ENCODE assay signal across 8 cellular contexts in the genomic region with DNA sequence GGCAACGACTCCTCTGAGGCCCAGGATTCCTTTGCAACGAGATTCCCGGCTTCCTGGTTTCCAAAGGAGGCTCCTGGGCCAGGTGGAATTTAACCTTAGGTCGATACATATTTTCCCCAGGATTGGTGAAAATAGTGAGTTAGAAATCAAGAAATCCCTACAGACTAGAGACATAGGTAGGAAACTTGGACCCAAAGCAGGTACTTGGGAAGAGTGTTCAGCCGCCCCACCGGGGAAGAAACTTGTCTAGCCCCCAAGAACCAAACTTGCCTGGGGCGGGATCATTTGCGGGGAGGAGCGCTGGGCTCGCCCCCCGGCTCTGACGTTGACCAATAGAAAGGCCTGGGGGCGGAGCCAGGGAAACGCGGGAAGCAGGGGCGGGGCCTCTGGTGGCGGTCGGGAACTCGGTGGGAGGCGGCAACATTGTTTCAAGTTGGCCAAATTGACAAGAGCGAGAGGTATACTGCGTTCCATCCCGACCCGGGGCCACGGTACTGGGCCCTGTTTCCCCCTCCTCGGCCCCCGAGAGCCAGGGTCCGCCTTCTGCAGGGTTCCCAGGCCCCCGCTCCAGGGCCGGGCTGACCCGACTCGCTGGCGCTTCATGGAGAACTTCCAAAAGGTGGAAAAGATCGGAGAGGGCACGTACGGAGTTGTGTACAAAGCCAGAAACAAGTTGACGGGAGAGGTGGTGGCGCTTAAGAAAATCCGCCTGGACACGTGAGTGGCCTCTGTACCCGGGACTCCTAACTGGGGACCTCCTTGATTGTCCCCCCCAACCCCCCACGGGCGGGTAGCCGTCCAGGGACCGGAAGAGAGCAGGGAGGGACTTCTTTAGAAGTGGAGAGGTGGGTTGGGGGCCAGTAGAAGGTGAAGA. TPM values are rescaled to one million over a fixed set of nuclear protein-coding genes. Genes with fewer than 3 reads are reported as not detected.
DNase-seq lines count a peak whose midpoint lies in the region; ATAC-seq and TF ChIP-seq lines count a peak whose summit lies in the region.

CDK2 (plus strand) TSS at position 423 of the 874 bp plus-strand sequence; CDS start at position 602, 179 bp downstream.

- H3K27me3 ChIP-seq in adrenal gland: no peaks in the 10 kb centered on the region
- no peaks in the 10 kb centered on the region for H3K27me3 ChIP-seq in prostate gland (replicated peaks; ENCODE audit: insufficient read depth)

- H3K27ac ChIP-seq in adrenal gland: peak within 1 kb of the TSS in 4 of 5 donors; percentile 46 to 88 (median 66)
- H3K27ac ChIP-seq in prostate gland: peak within 1 kb of the TSS; percentile 84 to 89
- peak within 1 kb of the TSS; percentile 52 for H3K27ac ChIP-seq in urinary bladder (ENCODE audit: low read depth)

- DNase-seq in GM13977 (ENCODE audit: low spot score): peak; percentile 92
- DNase-seq in NCI-H1417 treated with DMSO at 0.1 percent for 48 hours (lab: John Stamatoyannopoulos, UW): peak; percentile 48
- peak; percentile 88 to 97 (median 92) for DNase-seq in adrenal gland
- DNase-seq in left cardiac atrium: peak; percentile 96
- DNase-seq in prostate gland (ENCODE audit: low spot score): peak; percentile 97

- H3K4me3 ChIP-seq in adrenal gland (peak within 1 kb of the TSS; percentile 21 to 77 (median 39)), prostate gland (peak within 1 kb of the TSS; percentile 67 to 74), urinary bladder (ENCODE audit: low read depth, low read length) (peak within 1 kb of the TSS; percentile 77)

- no peaks in the 10 kb centered on the region for H3K9me3 ChIP-seq in adrenal gland (replicated peaks in 1 of 3)
- H3K9me3 ChIP-seq in prostate gland: no peaks in the 10 kb centered on the region

- in situ Hi-C loops in GM13977 (cut with MboI; ENCODE audit: low pct_unique_long_range_greater_than_20kb, low sequenced_read_pairs, unreplicated experiment): no loop called here

- WGBS in adrenal gland, 4 donors: 0 to 1% (median 0%) methylated on average over 24 to 45 of the region's 45 CpGs
- under 1% methylated on average over 43 of the region's 45 CpGs for WGBS in prostate gland
- WGBS in urinary bladder: under 1% methylated on average over 45 of the region's 45 CpGs

- TF ChIP-seq POLR2A in adrenal gland (IDR thresholded peaks at IDR 0.05): peak in 1 of 2 donors; percentile 68
- peak; percentile 97 for TF ChIP-seq POLR2A in prostate gland (IDR thresholded peaks at IDR 0.05)

- no peak for TF ChIP-seq CTCF in GM13977 (IDR thresholded peaks at IDR 0.05; ENCODE audit: extremely low read depth, insufficient read depth, missing control alignments)
- no peak for TF ChIP-seq CTCF in adrenal gland (IDR thresholded peaks at IDR 0.05)
- no peak for TF ChIP-seq CTCF in prostate gland (IDR thresholded peaks at IDR 0.05)

- ATAC-seq in HG02798 (IDR thresholded peaks at IDR 0.05; ENCODE audit: poor library complexity, unreplicated experiment): peak; percentile 98
- peak; percentile 98 to 99 for ATAC-seq in left cardiac atrium

- H3K4me1 ChIP-seq in adrenal gland (replicated peaks in 1 of 2): peaks cover 6 to 11% of the 10 kb centered on the region in 2 donors
- H3K4me1 ChIP-seq in prostate gland (replicated peaks): no peaks in the 10 kb centered on the region
- no peaks in the 10 kb centered on the region for H3K4me1 ChIP-seq in urinary bladder (ENCODE audit: insufficient read depth)

- H3K36me3 ChIP-seq in adrenal gland (replicated peaks in 1 of 2) (no peaks in the 10 kb centered on the region), prostate gland (no peaks in the 10 kb centered on the region), urinary bladder (ENCODE audit: insufficient read depth) (no peaks in the 10 kb centered on the region)

- intact Hi-C loops in T-helper 1 cell treated with Interleukin-12 subunit alpha and Interleukin-12 subunit beta and Interleukin-4 antibody, amounts not matched to agents 30 ng/mL and 1 ng/mL, for 36 hours (cut with micrococcal nuclease): loop anchor here (1.0 to 2.0 kb wide), 3 partner anchors 8 to 40 kb away; partner anchors contain the start of genes DGKA and RAB5B
- intact Hi-C loops in adrenal gland (cut with DNase I): no loop called here
- intact Hi-C loops in left cardiac atrium (cut with DNase I): loop anchor here in 1 of 2 donors (5.0 kb wide), 1 partner anchor 34 kb away; the partner anchor contains the start of gene DGKA
- intact Hi-C loops in prostate gland (cut with DNase I): no loop called here

RNA-seq across cellular contexts. Expression of gene CDK2, which starts in this region (rescaled TPM):
- 82.1 and 84.4 TPM in 2 replicates for total RNA-seq in T-helper 1 cell treated with Interleukin-12 subunit alpha and Interleukin-12 subunit beta and Interleukin-4 antibody, amounts not matched to agents 30 ng/mL and 1 ng/mL, for 36 hours
- total RNA-seq in adrenal gland: 10 to 100 TPM in 7 of 8 donors, 1 to 10 TPM in 1; 6.3 to 22.8 (median 18.4) TPM
- 10 to 100 TPM in 1 of 3 donors, 1 to 10 TPM in 2; 6.0 to 16.5 (median 9.2) TPM for polyA plus RNA-seq in adrenal gland
- total RNA-seq in left cardiac atrium: 10 to 100 TPM; 14.1 to 18.2 TPM
- 10 to 100 TPM; 24.3 to 28.2 TPM for total RNA-seq in prostate gland
- total RNA-seq in urinary bladder: 32.3 TPM
- 33.6 TPM for polyA plus RNA-seq in urinary bladder

Comparison
In these comparisons a context has a peak if more than half of its experiments do, and no peak if none do; other contexts are left out.
1. Peak in every context shown above with its lines: DNase-seq, ATAC-seq, H3K4me3 ChIP-seq and H3K27ac ChIP-seq.